In genomic region chr1:37033355-37034291, GRCh38 we compare ENCODE assay signal across 14 cellular contexts. TPM values are rescaled to one million over a fixed set of nuclear protein-coding genes. Genes with fewer than 3 reads are reported as not detected.
DNase-seq lines count a peak whose midpoint lies in the region; ATAC-seq and TF ChIP-seq lines count a peak whose summit lies in the region.
"Had no signal": no experiment of that assay in that cellular context is flagged by ENCODE, and none has a peak within 500 bp of the region (broad histone marks: within the 10 kb centered on the region; RNA-seq: fewer than 3 reads in every experiment).

No MANE protein-coding gene starts in this region.

- peak overlapping the region; percentile 1 for H3K18ac ChIP-seq in mesendoderm (ENCODE audit: low read length)

- H3K9me3 ChIP-seq in right cardiac atrium (ENCODE audit: control insufficient read depth, low read length) (no peaks in the 10 kb centered on the region), NT2/D1 (ENCODE audit: insufficient read depth, low read length) (no peaks in the 10 kb centered on the region)
- H3K9me3 ChIP-seq: esophagus squamous epithelium had no signal

- 2% methylated on average over 98 of the region's 98 CpGs for WGBS in right cardiac atrium
- WGBS in mesendoderm (ENCODE audit: extremely low coverage, insufficient coverage, low lambda C conversion rate) = no CpG with 5 or more reads among the region's 98 CpGs

- H3K9ac ChIP-seq in NT2/D1 (ENCODE audit: insufficient read length, low read depth) = peak overlapping the region; percentile 86
- peak overlapping the region; percentile 52 for H3K9ac ChIP-seq in mesendoderm (ENCODE audit: low read length)

- H3K4me2 ChIP-seq in mesendoderm (ENCODE audit: low read length) = peak overlapping the region; percentile 71

- no peak overlapping the region for H2BK120ac ChIP-seq in mesendoderm (ENCODE audit: low read depth, low read length)

- no peak overlapping the region for H4K5ac ChIP-seq in mesendoderm (ENCODE audit: low read length)

- ATAC-seq in right cardiac atrium (no peak), left cardiac atrium (no peak), HG03521 (IDR thresholded peaks at IDR 0.05; ENCODE audit: unreplicated experiment) (no peak)
- ATAC-seq: CD8-positive, alpha-beta T cell; stimulated activated naive CD8-positive, alpha-beta T cell treated with anti-CD3 and anti-CD28 coated beads, Interleukin-15, Interleukin-2, amounts not matched to agents 100 U/mL and 50 U/mL, for 24 hours had no signal

- H3K4me3 ChIP-seq in right cardiac atrium (ENCODE audit: low read length) (peak overlapping the region; percentile 14), NT2/D1 (ENCODE audit: insufficient read length, low read depth) (peak overlapping the region; percentile 67), mesendoderm (ENCODE audit: low read length) (peak overlapping the region; percentile 10), brain microvascular endothelial cell (ENCODE audit: low read depth, low read length) (no peak overlapping the region)

- H2BK5ac ChIP-seq in mesendoderm (ENCODE audit: low read length) = no peak overlapping the region

- no peak overlapping the region for H2AK5ac ChIP-seq in mesendoderm (ENCODE audit: low read length)

- H4K8ac ChIP-seq in mesendoderm (ENCODE audit: low read depth, low read length) = no peak overlapping the region

- DNase-seq in right cardiac atrium (no peak), left cardiac atrium (no peak), NT2/D1 (ENCODE audit: low read depth, low spot score) (no peak), mesendoderm (peak; percentile 31), foreskin melanocyte (no peak), brain microvascular endothelial cell (no peak)
- no peak for DNase-seq in activated CD8-positive, alpha-beta memory T cell treated with anti-CD3 and anti-CD28 coated beads, Interleukin-2, amount 50 U/mL, for 4 hours
- DNase-seq: activated CD8-positive, alpha-beta memory T cell treated with anti-CD3 and anti-CD28 coated beads for 24 hours; CD8-positive, alpha-beta T cell; esophagus squamous epithelium; stimulated activated naive CD8-positive, alpha-beta T cell treated with anti-CD3 and anti-CD28 coated beads, Interleukin-15, Interleukin-2, amounts not matched to agents 100 U/mL and 50 U/mL, for 24 hours had no signal

- H3K56ac ChIP-seq in mesendoderm (ENCODE audit: low read length) = peak overlapping the region; percentile 72

- in situ Hi-C loops in brain microvascular endothelial cell (cut with HindIII; ENCODE audit: low pct_ligation_motif_present, low sequenced_read_pairs) = no loop called here

- intact Hi-C loops in right cardiac atrium (cut with DNase I) (no loop called here), left cardiac atrium (cut with DNase I) (no loop called here)

- TF ChIP-seq CTCF in brain microvascular endothelial cell (IDR thresholded peaks at IDR 0.05; ENCODE audit: low read depth, low read length, missing control alignments) = no peak

- no peak overlapping the region for H2BK15ac ChIP-seq in mesendoderm (replicated peaks; ENCODE audit: low read depth)

- no peak overlapping the region for H3K4ac ChIP-seq in mesendoderm (ENCODE audit: low read depth, low read length)

- H3K79me1 ChIP-seq in mesendoderm (ENCODE audit: low read length) = no peaks in the 10 kb centered on the region

- H3K79me2 ChIP-seq in mesendoderm (ENCODE audit: control insufficient read depth, insufficient read depth, low read length) = no peaks in the 10 kb centered on the region

- H3K27ac ChIP-seq in right cardiac atrium (ENCODE audit: low read length) (no peak overlapping the region), mesendoderm (ENCODE audit: low read depth, low read length) (no peak overlapping the region), brain microvascular endothelial cell (no peak overlapping the region)
- H3K27ac ChIP-seq: esophagus squamous epithelium, HL-60 had no signal

- H3K27me3 ChIP-seq in right cardiac atrium (ENCODE audit: control insufficient read depth, insufficient read depth) = no peaks in the 10 kb centered on the region
- H3K27me3 ChIP-seq in NT2/D1 (ENCODE audit: insufficient read depth, insufficient read length) = peaks cover 70% of the 10 kb centered on the region
- peaks cover 27% of the 10 kb centered on the region for H3K27me3 ChIP-seq in mesendoderm (ENCODE audit: insufficient read depth, low read length, poor library complexity)
- peaks cover 74% of the 10 kb centered on the region for H3K27me3 ChIP-seq in brain microvascular endothelial cell (replicated peaks)

- H3K23ac ChIP-seq in mesendoderm (ENCODE audit: low read length) = peak overlapping the region; percentile 39

- H3K4me1 ChIP-seq in right cardiac atrium (ENCODE audit: control insufficient read depth, insufficient read depth, low read length) (no peaks in the 10 kb centered on the region), NT2/D1 (ENCODE audit: insufficient read depth, insufficient read length) (peaks cover 57% of the 10 kb centered on the region), mesendoderm (ENCODE audit: control insufficient read depth, low read depth, low read length) (peaks cover 6% of the 10 kb centered on the region)

- no peaks in the 10 kb centered on the region for H3K36me3 ChIP-seq in NT2/D1 (ENCODE audit: insufficient read depth, insufficient read length, low read length)
- H3K36me3 ChIP-seq in mesendoderm (ENCODE audit: control insufficient read depth, insufficient read depth, low read length) = no peaks in the 10 kb centered on the region
- no peaks in the 10 kb centered on the region for H3K36me3 ChIP-seq in brain microvascular endothelial cell (replicated peaks)
- H3K36me3 ChIP-seq: esophagus squamous epithelium had no signal

RNA-seq across cellular contexts. Expression of gene GRIK3, which starts 0.7 kb away (rescaled TPM):
- total RNA-seq in right cardiac atrium (1 to 10 TPM in 3 of 4 donors, under 1 TPM in 1; 0.95 to 1.8 (median 1.6) TPM), left cardiac atrium (under 1 TPM; 0.85 to 0.89 TPM)
- 1.6 TPM for polyA plus RNA-seq in right cardiac atrium
- polyA plus RNA-seq in mesendoderm (2013, experiment 1 of 2) = 1.2 TPM
- 1.1 TPM for polyA plus RNA-seq in mesendoderm (2013, experiment 2 of 2)
- total RNA-seq: CD8-positive, alpha-beta T cell; NCI-H460 had no signal
